12 cellular contexts compared by ENCODE assay signal in genomic region chr12:75947171-75947723, GRCh38.
"Had no signal": no experiment of that assay in that cellular context is flagged by ENCODE, and none has a peak within 500 bp of the region (broad histone marks: within the 10 kb centered on the region; RNA-seq: fewer than 3 reads in every experiment).

No MANE protein-coding gene starts in this region.

- H3K4me3 ChIP-seq: adrenal gland, esophagus squamous epithelium had no signal

- H3K27ac ChIP-seq: adrenal gland, esophagus squamous epithelium, WERI-Rb-1 had no signal

- H3K36me3 ChIP-seq: adrenal gland, esophagus squamous epithelium, WERI-Rb-1 had no signal

- H3K9me3 ChIP-seq: adrenal gland, esophagus squamous epithelium had no signal

- H3K9me3 Mint-ChIP-seq: activated naive CD4-positive, alpha-beta T cell treated with anti-CD3 and anti-CD28 coated beads, Interleukin-2, amount 50 U/mL, for 24 hours; nephron had no signal

- H3K27ac Mint-ChIP-seq: activated naive CD4-positive, alpha-beta T cell treated with anti-CD3 and anti-CD28 coated beads, Interleukin-2, amount 50 U/mL, for 24 hours; nephron; stimulated activated naive B cell treated with anti-CD40 and anti-IgM and Interleukin-4, amounts not matched to agents 10 μg/mL and 1 μg/mL and 100 μg/mL, for 72 hours; T-helper 1 cell treated with Interleukin-12 subunit alpha and Interleukin-12 subunit beta and Interleukin-4 antibody, amounts not matched to agents 30 μg/mL and 1 μg/mL, for 36 hours had no signal

- H3K36me3 Mint-ChIP-seq: activated naive CD4-positive, alpha-beta T cell treated with anti-CD3 and anti-CD28 coated beads, Interleukin-2, amount 50 U/mL, for 24 hours; stimulated activated naive B cell treated with anti-CD40 and anti-IgM and Interleukin-4, amounts not matched to agents 10 μg/mL and 1 μg/mL and 100 μg/mL, for 72 hours had no signal

- ATAC-seq: left cardiac atrium; stimulated activated naive B cell treated with anti-CD40 and anti-IgM and Interleukin-4, amounts not matched to agents 10 μg/mL and 1 μg/mL and 100 μg/mL, for 72 hours had no signal

- H3K27me3 ChIP-seq: adrenal gland, esophagus squamous epithelium had no signal

- H3K4me3 Mint-ChIP-seq: activated naive CD4-positive, alpha-beta T cell treated with anti-CD3 and anti-CD28 coated beads, Interleukin-2, amount 50 U/mL, for 24 hours; nephron; stimulated activated naive B cell treated with anti-CD40 and anti-IgM and Interleukin-4, amounts not matched to agents 10 μg/mL and 1 μg/mL and 100 μg/mL, for 72 hours; T-helper 1 cell treated with Interleukin-12 subunit alpha and Interleukin-12 subunit beta and Interleukin-4 antibody, amounts not matched to agents 30 μg/mL and 1 μg/mL, for 36 hours had no signal

- DNase-seq: activated CD4-positive, alpha-beta T cell treated with anti-CD3 and anti-CD28 coated beads, Interleukin-2, amount 50 U/mL, for 48 hours; activated gamma-delta T cell; adrenal gland; effector memory CD4-positive, alpha-beta T cell; esophagus squamous epithelium; left cardiac atrium; nucleus accumbens; stimulated activated naive B cell treated with anti-CD40 and anti-IgM and Interleukin-4, amounts not matched to agents 10 μg/mL and 1 μg/mL and 100 μg/mL, for 72 hours; WERI-Rb-1 had no signal

- H3K27me3 Mint-ChIP-seq: activated naive CD4-positive, alpha-beta T cell treated with anti-CD3 and anti-CD28 coated beads, Interleukin-2, amount 50 U/mL, for 24 hours; stimulated activated naive B cell treated with anti-CD40 and anti-IgM and Interleukin-4, amounts not matched to agents 10 μg/mL and 1 μg/mL and 100 μg/mL, for 72 hours had no signal
